Comparison of ENCODE assay signal across 19 cellular contexts in genomic region chr3:148600902-148601765, GRCh38.
DNase-seq lines count a peak whose midpoint lies in the region; ATAC-seq and TF ChIP-seq lines count a peak whose summit lies in the region.
"Had no signal": no experiment of that assay in that cellular context is flagged by ENCODE, and none has a peak within 500 bp of the region (broad histone marks: within the 10 kb centered on the region; RNA-seq: fewer than 3 reads in every experiment).

No MANE protein-coding gene starts in this region.

- no peak overlapping the region for H3K9ac ChIP-seq in HCT116 (ENCODE audit: low read length)
- no peak overlapping the region for H3K9ac ChIP-seq in neural progenitor cell

- POLR2A ChIA-PET in HCT116 (lab: Charles Lee) = no interaction called here

- H3K36me3 ChIP-seq in HCT116 (ENCODE audit: control insufficient read depth in 1 of 2, insufficient read depth in 2 of 2, low read length in 2 of 2) = no peaks in the 10 kb centered on the region
- no peaks in the 10 kb centered on the region for H3K36me3 ChIP-seq in neural progenitor cell
- H3K36me3 ChIP-seq: spleen had no signal

- H3K4me2 ChIP-seq in HCT116 (ENCODE audit: low read length) = no peak overlapping the region
- H3K4me2 ChIP-seq in neural progenitor cell = no peak overlapping the region

- TF ChIP-seq RAD21 in HCT116 (IDR thresholded peaks at IDR 0.05; ENCODE audit: low read depth) = no peak

- DNase-seq in HCT116 (ENCODE audit: low read depth, low spot score) (peak; percentile 4), NCI-H748 treated with DMSO at 0.1 percent for 48 hours (lab: John Stamatoyannopoulos, UW) (peak; percentile 19), glomerular endothelial cell (ENCODE audit: extremely low read depth, low read depth, low spot score) (peak; percentile 14), neural progenitor cell (ENCODE audit: low spot score) (no peak), SK-N-DZ (ENCODE audit: low spot score) (no peak), HUDEP-2 (lab: John Stamatoyannopoulos, UW; ENCODE audit: unreplicated experiment in 76 of 76) (no peak)
- DNase-seq in stimulated activated CD4-positive, alpha-beta T cell treated with anti-CD3 and anti-CD28 coated beads, Interleukin-12 subunit alpha, Interleukin-12 subunit beta, amount 100 ng/mL, for 4 hours = no peak
- DNase-seq: DMS79; effector CD4-positive, alpha-beta T cell; NCI-H1092 treated with DMSO at 0.1 percent for 48 hours; NCI-H446 treated with DMSO at 0.1 percent for 48 hours; spleen; stimulated activated naive CD8-positive, alpha-beta T cell treated with anti-CD3 and anti-CD28 coated beads, Interleukin-15, Interleukin-2, amounts not matched to agents 100 U/mL and 50 U/mL, for 24 hours; T-cell had no signal

- no peaks in the 10 kb centered on the region for H3F3A ChIP-seq in neural progenitor cell (ENCODE audit: low read depth)

- RAD21 ChIA-PET in HCT116 (lab: Charles Lee; ENCODE audit: low non-redundant PET in 1 of 2, low total read pairs in 2 of 2, uncharacterized antibody in 2 of 2, unreplicated experiment in 2 of 2) = no interaction called here

- intact Hi-C loops in HCT116 (cut with micrococcal nuclease) = no loop called here

- ATAC-seq in HCT116 (no peak), GM18861 (IDR thresholded peaks at IDR 0.05; ENCODE audit: unreplicated experiment) (no peak)
- ATAC-seq: Panc1; stimulated activated naive CD8-positive, alpha-beta T cell treated with anti-CD3 and anti-CD28 coated beads, Interleukin-15, Interleukin-2, amounts not matched to agents 100 U/mL and 50 U/mL, for 24 hours; T-cell; WTC11 had no signal

- peak overlapping the region; percentile 35 for H3K27ac Mint-ChIP-seq in neural progenitor cell
- H3K27ac Mint-ChIP-seq: B cell, T-cell, WTC11 had no signal

- H4K20me1 ChIP-seq in HCT116 (ENCODE audit: insufficient read depth) = no peaks in the 10 kb centered on the region
- H4K20me1 ChIP-seq in neural progenitor cell (ENCODE audit: low read depth) = no peaks in the 10 kb centered on the region

- TF ChIP-seq POLR2A in HCT116 (IDR thresholded peaks at IDR 0.05; ENCODE audit: borderline replicate concordance, extremely low read depth, insufficient read depth, insufficient read length) = no peak

- CTCF ChIA-PET in HCT116 (lab: Charles Lee) = no interaction called here

- H3K27me3 ChIP-seq in HCT116 (ENCODE audit: insufficient read depth, low read length) (no peaks in the 10 kb centered on the region), neural progenitor cell (no peaks in the 10 kb centered on the region)
- H3K27me3 ChIP-seq: spleen had no signal

- no peak for TF ChIP-seq CTCF in HCT116 (IDR thresholded peaks at IDR 0.05 in 2 of 3, conservative IDR thresholded peaks at IDR 0.05 in 1 of 3; ENCODE audit: borderline replicate concordance in 1 of 3, insufficient read depth in 1 of 3, low read depth in 2 of 3, low read length in 2 of 3)
- TF ChIP-seq CTCF in neural progenitor cell (IDR thresholded peaks at IDR 0.05) = no peak

- H3K9me3 Mint-ChIP-seq in neural progenitor cell = no peaks in the 10 kb centered on the region
- H3K9me3 Mint-ChIP-seq: brain, WTC11 had no signal

- no peak overlapping the region for H3K27ac ChIP-seq in HCT116 (ENCODE audit: low read depth, low read length)
- no peak overlapping the region for H3K27ac ChIP-seq in neural progenitor cell
- H3K27ac ChIP-seq: spleen had no signal

- BruUV-seq in HCT116 (replicated peaks; lab: Mats Ljungman, UMichigan) = no TSS peak

- no peak overlapping the region for H3K4me3 ChIP-seq in HCT116 (replicated peaks in 1 of 2; ENCODE audit: low read depth in 1 of 2, low read length in 2 of 2)
- H3K4me3 ChIP-seq in neural progenitor cell = no peak overlapping the region
- H3K4me3 ChIP-seq: spleen had no signal

- no peaks in the 10 kb centered on the region for H3K27me3 Mint-ChIP-seq in neural progenitor cell (ENCODE audit: insufficient read depth, low read depth)
- H3K27me3 Mint-ChIP-seq: B cell, brain, T-cell had no signal

- H3K4me3 Mint-ChIP-seq in neural progenitor cell = no peak overlapping the region
- H3K4me3 Mint-ChIP-seq: B cell, brain, T-cell, WTC11 had no signal

- peaks cover 7% of the 10 kb centered on the region for H3K4me1 Mint-ChIP-seq in neural progenitor cell
- H3K4me1 Mint-ChIP-seq: B cell, brain, T-cell, WTC11 had no signal

- H3K4me1 ChIP-seq in HCT116 (ENCODE audit: control insufficient read depth in 1 of 2, insufficient read depth in 2 of 2, low read length in 2 of 2) = peaks cover 0 to 6% of the 10 kb centered on the region in 2 experiments; a peak in 1 of 4 replicates
- H3K4me1 ChIP-seq in neural progenitor cell = no peaks in the 10 kb centered on the region
- H3K4me1 ChIP-seq: spleen had no signal

- no peaks in the 10 kb centered on the region for H3K9me3 ChIP-seq in HCT116 (ENCODE audit: control insufficient read depth in 1 of 2, insufficient read depth in 1 of 2, low read depth in 1 of 2, low read length in 2 of 2)
- H3K9me3 ChIP-seq in neural progenitor cell (ENCODE audit: low read depth) = no peaks in the 10 kb centered on the region
- H3K9me3 ChIP-seq: spleen had no signal

- no peaks in the 10 kb centered on the region for H3K36me3 Mint-ChIP-seq in neural progenitor cell
- H3K36me3 Mint-ChIP-seq: brain, T-cell, WTC11 had no signal

- H2AFZ ChIP-seq in HCT116 (ENCODE audit: low read depth, low read length, poor library complexity, severe bottlenecking) = no peak overlapping the region
- H2AFZ ChIP-seq in neural progenitor cell (replicated peaks) = no peak overlapping the region

- H3K79me2 ChIP-seq in HCT116 (ENCODE audit: insufficient read depth, low read length) = no peaks in the 10 kb centered on the region
- H3K79me2 ChIP-seq in neural progenitor cell (ENCODE audit: low read depth) = no peaks in the 10 kb centered on the region

- no peaks in the 10 kb centered on the region for H3K9me2 ChIP-seq in HCT116 (ENCODE audit: insufficient read depth)

TF ChIP-seq in HCT116, 20 proteins besides CTCF, POLR2A, EP300 and RAD21:
- TF ChIP-seq TCF7L2 (IDR thresholded peaks at IDR 0.05; ENCODE audit: borderline replicate concordance, extremely low read depth, insufficient read depth, insufficient read length) (peak; percentile 68), CBX3 (IDR thresholded peaks at IDR 0.05; ENCODE audit: low read depth) (no peak)
TF ChIP-seq in HCT116: peak in this region for 1.

Comparison
In these comparisons a context has a peak if more than half of its experiments do, and no peak if none do; other contexts are left out.
1. DNase-seq: peak in HCT116 (single experiment), NCI-H748 treated with DMSO at 0.1 percent for 48 hours (single experiment) and glomerular endothelial cell (single experiment); none in neural progenitor cell (single experiment), SK-N-DZ (single experiment), HUDEP-2 (0 of 76) and stimulated activated CD4-positive, alpha-beta T cell treated with anti-CD3 and anti-CD28 coated beads, Interleukin-12 subunit alpha, Interleukin-12 subunit beta, amount 100 ng/mL, for 4 hours (single experiment).